2 cellular contexts compared by ENCODE assay signal in the genomic region with DNA sequence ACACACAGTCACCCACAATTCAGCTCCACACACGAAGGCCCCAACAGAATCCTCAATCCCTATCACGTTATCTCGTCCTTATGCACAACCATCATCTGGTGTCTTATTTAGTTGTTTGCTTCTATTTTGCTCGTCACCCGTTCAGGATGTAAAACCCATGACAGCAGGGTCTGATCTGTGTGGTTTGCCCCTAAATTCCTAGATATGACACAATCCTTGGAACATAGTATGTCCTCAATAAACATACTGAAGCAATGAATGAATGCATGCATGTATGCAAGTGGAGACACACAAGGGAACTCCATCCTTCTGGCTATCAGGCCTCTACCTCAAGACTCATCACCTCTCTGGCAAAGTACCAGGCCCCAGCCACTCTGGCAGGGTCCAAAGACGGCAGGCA.
TF ChIP-seq lines count a peak whose summit lies in the region.

No MANE protein-coding gene starts in this region.

TF ChIP-seq in SK-N-SH, 30 proteins besides CTCF, POLR2A, EP300 and RAD21 (continued from another document):
- TF ChIP-seq, protein P1, sequence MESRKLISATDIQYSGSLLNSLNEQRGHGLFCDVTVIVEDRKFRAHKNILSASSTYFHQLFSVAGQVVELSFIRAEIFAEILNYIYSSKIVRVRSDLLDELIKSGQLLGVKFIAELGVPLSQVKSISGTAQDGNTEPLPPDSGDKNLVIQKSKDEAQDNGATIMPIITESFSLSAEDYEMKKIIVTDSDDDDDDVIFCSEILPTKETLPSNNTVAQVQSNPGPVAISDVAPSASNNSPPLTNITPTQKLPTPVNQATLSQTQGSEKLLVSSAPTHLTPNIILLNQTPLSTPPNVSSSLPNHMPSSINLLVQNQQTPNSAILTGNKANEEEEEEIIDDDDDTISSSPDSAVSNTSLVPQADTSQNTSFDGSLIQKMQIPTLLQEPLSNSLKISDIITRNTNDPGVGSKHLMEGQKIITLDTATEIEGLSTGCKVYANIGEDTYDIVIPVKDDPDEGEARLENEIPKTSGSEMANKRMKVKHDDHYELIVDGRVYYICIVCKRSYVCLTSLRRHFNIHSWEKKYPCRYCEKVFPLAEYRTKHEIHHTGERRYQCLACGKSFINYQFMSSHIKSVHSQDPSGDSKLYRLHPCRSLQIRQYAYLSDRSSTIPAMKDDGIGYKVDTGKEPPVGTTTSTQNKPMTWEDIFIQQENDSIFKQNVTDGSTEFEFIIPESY (IDR thresholded peaks at IDR 0.05; ENCODE audit: borderline replicate concordance, low read depth), result no peak
- TF ChIP-seq TCF12 (IDR thresholded peaks at IDR 0.05) (no peak), YY1 (IDR thresholded peaks at IDR 0.05; ENCODE audit: low read depth) (no peak), SIN3A (IDR thresholded peaks at IDR 0.05; ENCODE audit: borderline replicate concordance, low read depth, low read length) (no peak), FOXM1 (IDR thresholded peaks at IDR 0.05; ENCODE audit: low read depth) (no peak), RXRA (IDR thresholded peaks at IDR 0.05; ENCODE audit: borderline replicate concordance, low read depth) (no peak), FOSL2 (IDR thresholded peaks at IDR 0.05; ENCODE audit: borderline replicate concordance, low read depth) (no peak), TEAD4 (IDR thresholded peaks at IDR 0.05; ENCODE audit: borderline replicate concordance, insufficient read depth) (no peak), EZH2phosphoT487 (IDR thresholded peaks at IDR 0.05; ENCODE audit: borderline replicate concordance, low read depth) (no peak), GATA2 (CRISPR knock-in tag; IDR thresholded peaks at IDR 0.05) (no peak), SMC3 (IDR thresholded peaks at IDR 0.05; ENCODE audit: low read depth, low read length) (no peak)
- TF ChIP-seq, protein P2, sequence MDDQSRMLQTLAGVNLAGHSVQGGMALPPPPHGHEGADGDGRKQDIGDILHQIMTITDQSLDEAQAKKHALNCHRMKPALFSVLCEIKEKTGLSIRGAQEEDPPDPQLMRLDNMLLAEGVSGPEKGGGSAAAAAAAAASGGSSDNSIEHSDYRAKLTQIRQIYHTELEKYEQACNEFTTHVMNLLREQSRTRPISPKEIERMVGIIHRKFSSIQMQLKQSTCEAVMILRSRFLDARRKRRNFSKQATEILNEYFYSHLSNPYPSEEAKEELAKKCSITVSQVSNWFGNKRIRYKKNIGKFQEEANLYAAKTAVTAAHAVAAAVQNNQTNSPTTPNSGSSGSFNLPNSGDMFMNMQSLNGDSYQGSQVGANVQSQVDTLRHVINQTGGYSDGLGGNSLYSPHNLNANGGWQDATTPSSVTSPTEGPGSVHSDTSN (IDR thresholded peaks at IDR 0.05), result no peak
- TF ChIP-seq, protein P3, sequence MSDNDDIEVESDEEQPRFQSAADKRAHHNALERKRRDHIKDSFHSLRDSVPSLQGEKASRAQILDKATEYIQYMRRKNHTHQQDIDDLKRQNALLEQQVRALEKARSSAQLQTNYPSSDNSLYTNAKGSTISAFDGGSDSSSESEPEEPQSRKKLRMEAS (IDR thresholded peaks at IDR 0.05; ENCODE audit: low read depth), result no peak
- TF ChIP-seq, protein P4, sequence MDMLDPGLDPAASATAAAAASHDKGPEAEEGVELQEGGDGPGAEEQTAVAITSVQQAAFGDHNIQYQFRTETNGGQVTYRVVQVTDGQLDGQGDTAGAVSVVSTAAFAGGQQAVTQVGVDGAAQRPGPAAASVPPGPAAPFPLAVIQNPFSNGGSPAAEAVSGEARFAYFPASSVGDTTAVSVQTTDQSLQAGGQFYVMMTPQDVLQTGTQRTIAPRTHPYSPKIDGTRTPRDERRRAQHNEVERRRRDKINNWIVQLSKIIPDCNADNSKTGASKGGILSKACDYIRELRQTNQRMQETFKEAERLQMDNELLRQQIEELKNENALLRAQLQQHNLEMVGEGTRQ (IDR thresholded peaks at IDR 0.05; ENCODE audit: borderline replicate concordance, low read depth, low read length), result no peak
- TF ChIP-seq, protein P5, sequence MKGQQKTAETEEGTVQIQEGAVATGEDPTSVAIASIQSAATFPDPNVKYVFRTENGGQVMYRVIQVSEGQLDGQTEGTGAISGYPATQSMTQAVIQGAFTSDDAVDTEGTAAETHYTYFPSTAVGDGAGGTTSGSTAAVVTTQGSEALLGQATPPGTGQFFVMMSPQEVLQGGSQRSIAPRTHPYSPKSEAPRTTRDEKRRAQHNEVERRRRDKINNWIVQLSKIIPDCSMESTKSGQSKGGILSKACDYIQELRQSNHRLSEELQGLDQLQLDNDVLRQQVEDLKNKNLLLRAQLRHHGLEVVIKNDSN (IDR thresholded peaks at IDR 0.05; ENCODE audit: borderline replicate concordance, low read depth), result no peak

TF ChIP-seq in SK-N-SH treated with all-trans-retinoic acid at 6 μM for 48 hours, 23 proteins besides CTCF, POLR2A, EP300 and RAD21 (continued from another document):
- no peak for TF ChIP-seq ZNF565 (CRISPR knock-in tag; conservative IDR thresholded peaks at IDR 0.05; ENCODE audit: low read depth)
- TF ChIP-seq, protein P6, sequence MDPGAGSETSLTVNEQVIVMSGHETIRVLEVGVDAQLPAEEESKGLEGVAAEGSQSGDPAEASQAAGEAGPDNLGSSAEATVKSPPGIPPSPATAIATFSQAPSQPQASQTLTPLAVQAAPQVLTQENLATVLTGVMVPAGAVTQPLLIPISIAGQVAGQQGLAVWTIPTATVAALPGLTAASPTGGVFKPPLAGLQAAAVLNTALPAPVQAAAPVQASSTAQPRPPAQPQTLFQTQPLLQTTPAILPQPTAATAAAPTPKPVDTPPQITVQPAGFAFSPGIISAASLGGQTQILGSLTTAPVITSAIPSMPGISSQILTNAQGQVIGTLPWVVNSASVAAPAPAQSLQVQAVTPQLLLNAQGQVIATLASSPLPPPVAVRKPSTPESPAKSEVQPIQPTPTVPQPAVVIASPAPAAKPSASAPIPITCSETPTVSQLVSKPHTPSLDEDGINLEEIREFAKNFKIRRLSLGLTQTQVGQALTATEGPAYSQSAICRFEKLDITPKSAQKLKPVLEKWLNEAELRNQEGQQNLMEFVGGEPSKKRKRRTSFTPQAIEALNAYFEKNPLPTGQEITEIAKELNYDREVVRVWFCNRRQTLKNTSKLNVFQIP (CRISPR knock-in tag; IDR thresholded peaks at IDR 0.05; ENCODE audit: borderline replicate concordance, low read depth), result no peak
- TF ChIP-seq, protein P7, sequence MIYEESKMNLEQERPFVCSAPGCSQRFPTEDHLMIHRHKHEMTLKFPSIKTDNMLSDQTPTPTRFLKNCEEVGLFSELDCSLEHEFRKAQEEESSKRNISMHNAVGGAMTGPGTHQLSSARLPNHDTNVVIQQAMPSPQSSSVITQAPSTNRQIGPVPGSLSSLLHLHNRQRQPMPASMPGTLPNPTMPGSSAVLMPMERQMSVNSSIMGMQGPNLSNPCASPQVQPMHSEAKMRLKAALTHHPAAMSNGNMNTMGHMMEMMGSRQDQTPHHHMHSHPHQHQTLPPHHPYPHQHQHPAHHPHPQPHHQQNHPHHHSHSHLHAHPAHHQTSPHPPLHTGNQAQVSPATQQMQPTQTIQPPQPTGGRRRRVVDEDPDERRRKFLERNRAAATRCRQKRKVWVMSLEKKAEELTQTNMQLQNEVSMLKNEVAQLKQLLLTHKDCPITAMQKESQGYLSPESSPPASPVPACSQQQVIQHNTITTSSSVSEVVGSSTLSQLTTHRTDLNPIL (CRISPR knock-in tag; IDR thresholded peaks at IDR 0.05; ENCODE audit: low read depth), result no peak
- TF ChIP-seq ZC3H10 (CRISPR knock-in tag; IDR thresholded peaks at IDR 0.05), result no peak
- TF ChIP-seq ZFP3 (CRISPR knock-in tag; IDR thresholded peaks at IDR 0.05), result no peak
